ENCODE assay signal across 2 cellular contexts in the genomic region with DNA sequence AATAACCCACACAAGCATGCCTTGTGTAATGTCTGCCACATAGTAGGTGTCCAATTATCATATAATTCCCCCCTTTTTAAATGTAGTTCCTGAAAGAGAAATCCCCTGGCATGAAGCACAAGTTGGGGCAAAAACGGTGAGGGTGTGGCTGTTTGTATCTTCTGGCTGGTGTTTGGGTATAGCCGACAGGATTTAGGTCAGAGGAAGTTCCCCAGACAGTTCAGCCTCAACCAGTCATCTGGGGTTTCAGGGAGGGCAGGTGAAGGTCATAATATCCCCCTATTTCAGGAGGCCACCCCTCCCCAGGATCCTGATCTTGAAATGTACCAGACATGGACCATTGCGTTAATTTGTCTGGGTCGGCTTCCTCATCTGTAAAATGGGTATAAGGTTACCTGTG.
TF ChIP-seq lines count a peak whose summit lies in the region.

No MANE protein-coding gene starts in this region.

TF ChIP-seq in IMR-90, 13 proteins besides CTCF, POLR2A, EP300 and RAD21 (continued from another document):
- TF ChIP-seq, protein P1, sequence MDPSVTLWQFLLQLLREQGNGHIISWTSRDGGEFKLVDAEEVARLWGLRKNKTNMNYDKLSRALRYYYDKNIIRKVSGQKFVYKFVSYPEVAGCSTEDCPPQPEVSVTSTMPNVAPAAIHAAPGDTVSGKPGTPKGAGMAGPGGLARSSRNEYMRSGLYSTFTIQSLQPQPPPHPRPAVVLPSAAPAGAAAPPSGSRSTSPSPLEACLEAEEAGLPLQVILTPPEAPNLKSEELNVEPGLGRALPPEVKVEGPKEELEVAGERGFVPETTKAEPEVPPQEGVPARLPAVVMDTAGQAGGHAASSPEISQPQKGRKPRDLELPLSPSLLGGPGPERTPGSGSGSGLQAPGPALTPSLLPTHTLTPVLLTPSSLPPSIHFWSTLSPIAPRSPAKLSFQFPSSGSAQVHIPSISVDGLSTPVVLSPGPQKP (IDR thresholded peaks at IDR 0.05; ENCODE audit: borderline replicate concordance, low read depth, low read length), result no peak
- no peak for TF ChIP-seq MXI1 (IDR thresholded peaks at IDR 0.05; ENCODE audit: borderline replicate concordance, low read depth, low read length)
- TF ChIP-seq RFX5 (IDR thresholded peaks at IDR 0.05; ENCODE audit: low read depth, low read length), result no peak
- no peak for TF ChIP-seq SMC3 (IDR thresholded peaks at IDR 0.05; ENCODE audit: low read depth, low read length)
- TF ChIP-seq, protein P2, sequence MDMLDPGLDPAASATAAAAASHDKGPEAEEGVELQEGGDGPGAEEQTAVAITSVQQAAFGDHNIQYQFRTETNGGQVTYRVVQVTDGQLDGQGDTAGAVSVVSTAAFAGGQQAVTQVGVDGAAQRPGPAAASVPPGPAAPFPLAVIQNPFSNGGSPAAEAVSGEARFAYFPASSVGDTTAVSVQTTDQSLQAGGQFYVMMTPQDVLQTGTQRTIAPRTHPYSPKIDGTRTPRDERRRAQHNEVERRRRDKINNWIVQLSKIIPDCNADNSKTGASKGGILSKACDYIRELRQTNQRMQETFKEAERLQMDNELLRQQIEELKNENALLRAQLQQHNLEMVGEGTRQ (IDR thresholded peaks at IDR 0.05; ENCODE audit: low read depth, low read length), result no peak
- TF ChIP-seq FOS (IDR thresholded peaks at IDR 0.05; ENCODE audit: low read depth, low read length), result no peak
- no peak for TF ChIP-seq BHLHE40 (IDR thresholded peaks at IDR 0.05; ENCODE audit: low read depth, low read length)
- no peak for TF ChIP-seq NFE2L2 (IDR thresholded peaks at IDR 0.05; ENCODE audit: low read depth, low read length)
- TF ChIP-seq CEBPB (IDR thresholded peaks at IDR 0.05; ENCODE audit: low read depth, low read length), result no peak

TF ChIP-seq in SK-N-SH treated with all-trans-retinoic acid at 6 μM for 48 hours, 23 proteins besides CTCF, POLR2A, EP300 and RAD21 (continued from another document):
- TF ChIP-seq, protein P3, sequence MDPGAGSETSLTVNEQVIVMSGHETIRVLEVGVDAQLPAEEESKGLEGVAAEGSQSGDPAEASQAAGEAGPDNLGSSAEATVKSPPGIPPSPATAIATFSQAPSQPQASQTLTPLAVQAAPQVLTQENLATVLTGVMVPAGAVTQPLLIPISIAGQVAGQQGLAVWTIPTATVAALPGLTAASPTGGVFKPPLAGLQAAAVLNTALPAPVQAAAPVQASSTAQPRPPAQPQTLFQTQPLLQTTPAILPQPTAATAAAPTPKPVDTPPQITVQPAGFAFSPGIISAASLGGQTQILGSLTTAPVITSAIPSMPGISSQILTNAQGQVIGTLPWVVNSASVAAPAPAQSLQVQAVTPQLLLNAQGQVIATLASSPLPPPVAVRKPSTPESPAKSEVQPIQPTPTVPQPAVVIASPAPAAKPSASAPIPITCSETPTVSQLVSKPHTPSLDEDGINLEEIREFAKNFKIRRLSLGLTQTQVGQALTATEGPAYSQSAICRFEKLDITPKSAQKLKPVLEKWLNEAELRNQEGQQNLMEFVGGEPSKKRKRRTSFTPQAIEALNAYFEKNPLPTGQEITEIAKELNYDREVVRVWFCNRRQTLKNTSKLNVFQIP (CRISPR knock-in tag; IDR thresholded peaks at IDR 0.05; ENCODE audit: borderline replicate concordance, low read depth), result no peak
- TF ChIP-seq, protein P4, sequence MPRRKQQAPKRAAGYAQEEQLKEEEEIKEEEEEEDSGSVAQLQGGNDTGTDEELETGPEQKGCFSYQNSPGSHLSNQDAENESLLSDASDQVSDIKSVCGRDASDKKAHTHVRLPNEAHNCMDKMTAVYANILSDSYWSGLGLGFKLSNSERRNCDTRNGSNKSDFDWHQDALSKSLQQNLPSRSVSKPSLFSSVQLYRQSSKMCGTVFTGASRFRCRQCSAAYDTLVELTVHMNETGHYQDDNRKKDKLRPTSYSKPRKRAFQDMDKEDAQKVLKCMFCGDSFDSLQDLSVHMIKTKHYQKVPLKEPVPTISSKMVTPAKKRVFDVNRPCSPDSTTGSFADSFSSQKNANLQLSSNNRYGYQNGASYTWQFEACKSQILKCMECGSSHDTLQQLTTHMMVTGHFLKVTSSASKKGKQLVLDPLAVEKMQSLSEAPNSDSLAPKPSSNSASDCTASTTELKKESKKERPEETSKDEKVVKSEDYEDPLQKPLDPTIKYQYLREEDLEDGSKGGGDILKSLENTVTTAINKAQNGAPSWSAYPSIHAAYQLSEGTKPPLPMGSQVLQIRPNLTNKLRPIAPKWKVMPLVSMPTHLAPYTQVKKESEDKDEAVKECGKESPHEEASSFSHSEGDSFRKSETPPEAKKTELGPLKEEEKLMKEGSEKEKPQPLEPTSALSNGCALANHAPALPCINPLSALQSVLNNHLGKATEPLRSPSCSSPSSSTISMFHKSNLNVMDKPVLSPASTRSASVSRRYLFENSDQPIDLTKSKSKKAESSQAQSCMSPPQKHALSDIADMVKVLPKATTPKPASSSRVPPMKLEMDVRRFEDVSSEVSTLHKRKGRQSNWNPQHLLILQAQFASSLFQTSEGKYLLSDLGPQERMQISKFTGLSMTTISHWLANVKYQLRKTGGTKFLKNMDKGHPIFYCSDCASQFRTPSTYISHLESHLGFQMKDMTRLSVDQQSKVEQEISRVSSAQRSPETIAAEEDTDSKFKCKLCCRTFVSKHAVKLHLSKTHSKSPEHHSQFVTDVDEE (CRISPR knock-in tag; IDR thresholded peaks at IDR 0.05), result no peak
- TF ChIP-seq OSR1 (CRISPR knock-in tag; IDR thresholded peaks at IDR 0.05), result no peak
- no peak for TF ChIP-seq ZNF8 (CRISPR knock-in tag; IDR thresholded peaks at IDR 0.05)
- no peak for TF ChIP-seq ISL1 (CRISPR knock-in tag; IDR thresholded peaks at IDR 0.05)
- TF ChIP-seq, protein P5, sequence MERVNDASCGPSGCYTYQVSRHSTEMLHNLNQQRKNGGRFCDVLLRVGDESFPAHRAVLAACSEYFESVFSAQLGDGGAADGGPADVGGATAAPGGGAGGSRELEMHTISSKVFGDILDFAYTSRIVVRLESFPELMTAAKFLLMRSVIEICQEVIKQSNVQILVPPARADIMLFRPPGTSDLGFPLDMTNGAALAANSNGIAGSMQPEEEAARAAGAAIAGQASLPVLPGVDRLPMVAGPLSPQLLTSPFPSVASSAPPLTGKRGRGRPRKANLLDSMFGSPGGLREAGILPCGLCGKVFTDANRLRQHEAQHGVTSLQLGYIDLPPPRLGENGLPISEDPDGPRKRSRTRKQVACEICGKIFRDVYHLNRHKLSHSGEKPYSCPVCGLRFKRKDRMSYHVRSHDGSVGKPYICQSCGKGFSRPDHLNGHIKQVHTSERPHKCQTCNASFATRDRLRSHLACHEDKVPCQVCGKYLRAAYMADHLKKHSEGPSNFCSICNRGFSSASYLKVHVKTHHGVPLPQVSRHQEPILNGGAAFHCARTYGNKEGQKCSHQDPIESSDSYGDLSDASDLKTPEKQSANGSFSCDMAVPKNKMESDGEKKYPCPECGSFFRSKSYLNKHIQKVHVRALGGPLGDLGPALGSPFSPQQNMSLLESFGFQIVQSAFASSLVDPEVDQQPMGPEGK (CRISPR knock-in tag; IDR thresholded peaks at IDR 0.05; ENCODE audit: borderline replicate concordance), result no peak
- TF ChIP-seq PPARA (CRISPR knock-in tag; IDR thresholded peaks at IDR 0.05; ENCODE audit: borderline replicate concordance), result no peak
- no peak for TF ChIP-seq BACH2 (CRISPR knock-in tag; IDR thresholded peaks at IDR 0.05; ENCODE audit: borderline replicate concordance)
- no peak for TF ChIP-seq SNAI2 (CRISPR knock-in tag; IDR thresholded peaks at IDR 0.05)
- no peak for TF ChIP-seq RARB (CRISPR knock-in tag; IDR thresholded peaks at IDR 0.05)
- no peak for TF ChIP-seq TCF4 (CRISPR knock-in tag; IDR thresholded peaks at IDR 0.05; ENCODE audit: borderline replicate concordance)
